Comparison of ENCODE assay signal across 10 cellular contexts in the genomic region with DNA sequence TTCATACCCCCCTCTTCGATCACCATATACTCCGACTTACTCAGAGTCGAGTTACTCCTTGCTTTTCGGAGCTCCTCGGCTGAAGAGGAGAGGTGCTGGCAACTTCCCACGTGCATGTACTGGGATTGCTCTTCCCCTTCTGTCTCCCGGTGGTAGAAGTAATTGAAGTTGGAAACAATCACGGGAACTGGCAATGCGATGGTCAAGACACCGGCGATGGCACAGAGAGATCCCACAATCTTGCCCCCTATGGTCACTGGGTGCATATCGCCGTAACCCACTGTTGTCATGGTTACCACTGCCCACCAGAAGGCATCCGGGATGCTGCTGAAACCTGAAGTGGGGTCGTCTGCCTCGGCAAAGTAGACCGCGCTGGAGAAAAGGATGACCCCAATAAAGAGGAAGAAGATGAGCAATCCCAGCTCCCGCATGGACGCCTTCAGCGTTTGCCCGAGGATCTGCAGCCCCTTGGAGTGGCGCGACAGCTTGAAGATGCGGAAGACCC. TPM values are rescaled to one million over a fixed set of nuclear protein-coding genes. Genes with fewer than 3 reads are reported as not detected.
DNase-seq lines count a peak whose midpoint lies in the region; ATAC-seq, FAIRE-seq and TF ChIP-seq lines count a peak whose summit lies in the region.
"Had no signal": no experiment of that assay in that cellular context is flagged by ENCODE, and none has a peak within 500 bp of the region (broad histone marks: within the 10 kb centered on the region; RNA-seq: fewer than 3 reads in every experiment).

No MANE protein-coding gene starts in this region.

- ATAC-seq in CD4-positive, alpha-beta T cell (ENCODE audit: poor library complexity): peak; percentile 0
- ATAC-seq in naive thymus-derived CD8-positive, alpha-beta T cell: peak in 1 of 2 donors; percentile 6
- ATAC-seq in HG03342 (IDR thresholded peaks at IDR 0.05; ENCODE audit: unreplicated experiment): no peak

- in situ Hi-C loops in GM13977 (cut with MboI; ENCODE audit: low pct_unique_long_range_greater_than_20kb, low sequenced_read_pairs, unreplicated experiment): no loop called here

- H3K9me3 Mint-ChIP-seq in CD4-positive, alpha-beta T cell: no peaks in the 10 kb centered on the region
- no peaks in the 10 kb centered on the region for H3K9me3 Mint-ChIP-seq in naive thymus-derived CD8-positive, alpha-beta T cell

- H3K4me1 Mint-ChIP-seq in CD4-positive, alpha-beta T cell (ENCODE audit: low read depth): peaks cover 68% of the 10 kb centered on the region
- peaks cover 26 to 71% (median 51%) of the 10 kb centered on the region in 4 donors for H3K4me1 Mint-ChIP-seq in naive thymus-derived CD8-positive, alpha-beta T cell

- intact Hi-C loops in CD4-positive, alpha-beta T cell (cut with DNase I, micrococcal nuclease): loop anchor here (2.0 to 10.0 kb wide), 6 partner anchors 14 to 472 kb away; partner anchors contain the start of genes CD53 (in 2 of the 2), CEPT1 (in 1 of the 2) and DRAM2 (in 1 of the 2)
- intact Hi-C loops in kidney (cut with DNase I): no loop called here

- peak overlapping the region; percentile 89 for H3K4me3 Mint-ChIP-seq in CD4-positive, alpha-beta T cell
- H3K4me3 Mint-ChIP-seq in naive thymus-derived CD8-positive, alpha-beta T cell: peak overlapping the region; percentile 91 to 100 (median 98)

- H3K36me3 ChIP-seq in Loucy (ENCODE audit: insufficient read depth, low read length): no peaks in the 10 kb centered on the region
- H3K36me3 ChIP-seq in kidney (ENCODE audit: control insufficient read depth in 1 of 2, insufficient read depth in 2 of 2, low read length in 2 of 2): no peaks in the 10 kb centered on the region

- peaks cover 58% of the 10 kb centered on the region for H3K36me3 Mint-ChIP-seq in CD4-positive, alpha-beta T cell (ENCODE audit: low read depth)
- H3K36me3 Mint-ChIP-seq in naive thymus-derived CD8-positive, alpha-beta T cell: peaks cover 6 to 11% (median 6%) of the 10 kb centered on the region in 3 donors

- peak in 5 of 10 experiments; percentile 11 to 44 (median 20) for DNase-seq in CD4-positive, alpha-beta T cell
- DNase-seq in activated naive CD4-positive, alpha-beta T cell treated with anti-CD3 and anti-CD28 coated beads, Interleukin-2, amount 50 U/mL, for 16 hours: peak; percentile 15
- DNase-seq in naive thymus-derived CD8-positive, alpha-beta T cell: peak in 6 of 10 donors; percentile 5 to 71 (median 34)
- DNase-seq in GM13977 (ENCODE audit: low spot score) (no peak), NCI-H187 (lab: John Stamatoyannopoulos, UW) (no peak), kidney (no peak)
- DNase-seq: T1000 had no signal

- H3K27ac Mint-ChIP-seq in CD4-positive, alpha-beta T cell: no peak overlapping the region
- peak overlapping the region; percentile 93 to 100 (median 99) for H3K27ac Mint-ChIP-seq in naive thymus-derived CD8-positive, alpha-beta T cell

- no peak for FAIRE-seq in kidney (lab: Jason Lieb, UNC)

- peak overlapping the region; percentile 48; the same call in 1 of the 2 replicates for H2AFZ ChIP-seq in Loucy (ENCODE audit: low read length)

- H3K9me3 ChIP-seq in CD4-positive, alpha-beta T cell (ENCODE audit: control insufficient read depth, low read length): no peaks in the 10 kb centered on the region
- no peaks in the 10 kb centered on the region for H3K9me3 ChIP-seq in Loucy (ENCODE audit: insufficient read depth, low read depth, low read length)
- H3K9me3 ChIP-seq in kidney (ENCODE audit: control insufficient read depth in 1 of 2, low read length in 2 of 2): no peaks in the 10 kb centered on the region

- no peak for TF ChIP-seq CTCF in CD4-positive, alpha-beta T cell (IDR thresholded peaks at IDR 0.05)
- no peak; the same call in 1 of the 2 replicates for TF ChIP-seq CTCF in Loucy (conservative IDR thresholded peaks at IDR 0.05; ENCODE audit: low read length)
- TF ChIP-seq CTCF in GM13977 (IDR thresholded peaks at IDR 0.05; ENCODE audit: extremely low read depth, insufficient read depth, missing control alignments): no peak
- no peak for TF ChIP-seq CTCF in kidney (IDR thresholded peaks at IDR 0.05; ENCODE audit: borderline replicate concordance, extremely low read depth, insufficient read depth)

- H3K4me3 ChIP-seq in Loucy (ENCODE audit: low read length, poor library complexity, severe bottlenecking) (peak overlapping the region; percentile 74), kidney (ENCODE audit: low read length in 2 of 2) (no peak overlapping the region)

- no peaks in the 10 kb centered on the region for H3K27me3 Mint-ChIP-seq in CD4-positive, alpha-beta T cell
- H3K27me3 Mint-ChIP-seq in naive thymus-derived CD8-positive, alpha-beta T cell: no peaks in the 10 kb centered on the region

- H3K4me2 ChIP-seq in Loucy (ENCODE audit: low read depth, low read length, poor library complexity, severe bottlenecking): peak overlapping the region; percentile 83

- H4K20me1 ChIP-seq in Loucy (ENCODE audit: insufficient read depth, low read length, poor library complexity, severe bottlenecking): no peaks in the 10 kb centered on the region

- H3K4me1 ChIP-seq in Loucy (ENCODE audit: insufficient read depth, low read length, poor library complexity, severe bottlenecking) (peaks cover 48% of the 10 kb centered on the region), kidney (ENCODE audit: control insufficient read depth in 1 of 2, insufficient read depth in 1 of 2, low read depth in 1 of 2, low read length in 2 of 2) (no peaks in the 10 kb centered on the region)

- H3K9ac ChIP-seq in Loucy (ENCODE audit: low read depth, low read length, poor library complexity, severe bottlenecking) (peak overlapping the region; percentile 65), kidney (ENCODE audit: low read length in 2 of 2) (no peak overlapping the region)

- H3K27me3 ChIP-seq in CD4-positive, alpha-beta T cell (ENCODE audit: control insufficient read depth, insufficient read depth, low read length): no peaks in the 10 kb centered on the region
- peaks cover 18% of the 10 kb centered on the region for H3K27me3 ChIP-seq in Loucy (ENCODE audit: insufficient read depth, low read length, poor library complexity, severe bottlenecking)

- POLR2A ChIA-PET in CD4-positive, alpha-beta T cell (lab: Charles Lee): interaction anchor here (0.6 to 5.0 kb wide), 21 partner anchors 9 to 335 kb away, joined by 3 to 94 read pairs (median 8); no protein-coding TSS in a partner anchor
- POLR2A ChIA-PET in naive thymus-derived CD8-positive, alpha-beta T cell (lab: Charles Lee): interaction anchor here (0.6 to 6.5 kb wide), 25 partner anchors 9 to 335 kb away, joined by 3 to 87 read pairs (median 6); partner anchors contain the start of genes CD53 and RBM15

- 0 out of 2 replicates have a peak, but pooled peaks cover 6% of the 10 kb centered on the region for H3F3A ChIP-seq in Loucy (ENCODE audit: low read depth)

- peak overlapping the region; percentile 93 for H3K27ac ChIP-seq in CD4-positive, alpha-beta T cell (ENCODE audit: low read depth, low read length)
- peak overlapping the region in 1 of 2 donors; percentile 32 for H3K27ac ChIP-seq in kidney (ENCODE audit: low read depth in 2 of 2, low read length in 2 of 2)

- CTCF ChIA-PET in CD4-positive, alpha-beta T cell (lab: Charles Lee): interaction anchor here (1.2 to 3.1 kb wide), 6 partner anchors 28 to 93 kb away, joined by 3 to 25 read pairs (median 7); no protein-coding TSS in a partner anchor

- H3K79me2 ChIP-seq in Loucy (ENCODE audit: insufficient read depth, low read length): peaks cover 14% of the 10 kb centered on the region; the same call in 1 of the 2 replicates

- no peaks in the 10 kb centered on the region for H3K9me2 ChIP-seq in Loucy (replicated peaks; ENCODE audit: low read depth, low read length)

RNA-seq across cellular contexts. Expression of gene KCNA3, which starts 1.5 kb away (rescaled TPM):
- total RNA-seq in CD4-positive, alpha-beta T cell: 100 to 1,000 TPM; 112 to 118 TPM
- total RNA-seq in naive thymus-derived CD8-positive, alpha-beta T cell: 10 to 100 TPM; 74.7 to 78.7 TPM
- 10 to 100 TPM; 55.6 to 67.9 (median 66.4) TPM for polyA plus RNA-seq in naive thymus-derived CD8-positive, alpha-beta T cell
- total RNA-seq in kidney: 6.7 TPM
- polyA plus RNA-seq in kidney (ENCODE audit: insufficient read depth, low read depth, low replicate concordance): not detected
- total RNA-seq: epithelial cell of proximal tubule had no signal

Comparison
In these comparisons a context has a peak if more than half of its experiments do, and no peak if none do; other contexts are left out.
1. DNase-seq: peak in activated naive CD4-positive, alpha-beta T cell treated with anti-CD3 and anti-CD28 coated beads, Interleukin-2, amount 50 U/mL, for 16 hours (single experiment) and naive thymus-derived CD8-positive, alpha-beta T cell (6 of 10); none in GM13977 (single experiment), NCI-H187 (0 of 2) and kidney (single experiment).